ENCODE assay signal across 9 cellular contexts in genomic region chr6:46220351-46221220, GRCh38. TPM values are rescaled to one million over a fixed set of nuclear protein-coding genes. Genes with fewer than 3 reads are reported as not detected.
DNase-seq lines count a peak whose midpoint lies in the region; ATAC-seq and TF ChIP-seq lines count a peak whose summit lies in the region.
"Had no signal": no experiment of that assay in that cellular context is flagged by ENCODE, and none has a peak within 500 bp of the region (broad histone marks: within the 10 kb centered on the region; RNA-seq: fewer than 3 reads in every experiment).

No MANE protein-coding gene starts in this region.

- no peak for TF ChIP-seq RAD21 in SK-N-SH (IDR thresholded peaks at IDR 0.05; ENCODE audit: low read length)

- peak overlapping the region; percentile 93 for H3K27ac Mint-ChIP-seq in activated naive CD8-positive, alpha-beta T cell treated with anti-CD3 and anti-CD28 coated beads, Interleukin-2, amount 50 U/mL, for 24 hours

- TF ChIP-seq EP300 in SK-N-SH (IDR thresholded peaks at IDR 0.05; ENCODE audit: borderline replicate concordance in 1 of 2, low read depth in 1 of 2, low read length in 1 of 2), result no peak

- H3K4me1 ChIP-seq in SK-N-SH (ENCODE audit: control insufficient read depth in 1 of 2, insufficient read depth in 2 of 2, low read depth in 1 of 2, low read length in 1 of 2), result no peaks in the 10 kb centered on the region

- no peaks in the 10 kb centered on the region for H3K36me3 Mint-ChIP-seq in activated naive CD8-positive, alpha-beta T cell treated with anti-CD3 and anti-CD28 coated beads, Interleukin-2, amount 50 U/mL, for 24 hours (ENCODE audit: low read depth)

- H3K9ac ChIP-seq in SK-N-SH, result no peak overlapping the region

- TF ChIP-seq CTCF in SK-N-SH (IDR thresholded peaks at IDR 0.05), result no peak

- POLR2A ChIA-PET in SK-N-SH (lab: Yijun Ruan, JAX), result no interaction called here

- H3K27me3 Mint-ChIP-seq in activated naive CD8-positive, alpha-beta T cell treated with anti-CD3 and anti-CD28 coated beads, Interleukin-2, amount 50 U/mL, for 24 hours, result peaks cover 9% of the 10 kb centered on the region

- DNase-seq in activated naive CD8-positive, alpha-beta T cell treated with anti-CD3 and anti-CD28 coated beads, Interleukin-2, amount 50 U/mL, for 24 hours, result peak; percentile 40
- DNase-seq in SK-N-SH (no peak), T1000 (lab: John Stamatoyannopoulos, UW) (no peak), activated gamma-delta T cell treated with Interleukin-2 at 50 U/mL for 16 hours (no peak), cerebellar nuclear complex (lab: John Stamatoyannopoulos, UW) (no peak)
- DNase-seq: NK-92 treated with Interleukin-12 subunit alpha and Interleukin-12 subunit beta, amount 100 ng/mL, for 24 hours had no signal

- H3K79me2 ChIP-seq in SK-N-SH (ENCODE audit: insufficient read depth), result no peaks in the 10 kb centered on the region

- no peak overlapping the region for H3K27ac ChIP-seq in SK-N-SH (ENCODE audit: low read depth in 2 of 2, low read length in 1 of 2)

- H3K27me3 ChIP-seq in SK-N-SH (ENCODE audit: insufficient read depth), result peaks cover 11% of the 10 kb centered on the region; the same call in 1 of the 2 replicates

- H3K4me1 Mint-ChIP-seq in activated naive CD8-positive, alpha-beta T cell treated with anti-CD3 and anti-CD28 coated beads, Interleukin-2, amount 50 U/mL, for 24 hours, result peaks cover 50% of the 10 kb centered on the region

- no peaks in the 10 kb centered on the region for H3K9me3 ChIP-seq in SK-N-SH

- WGBS in SK-N-SH (ENCODE audit: low lambda C conversion rate), result 0% methylated on average over 6 of the region's 6 CpGs

- H3K9me3 Mint-ChIP-seq in activated naive CD8-positive, alpha-beta T cell treated with anti-CD3 and anti-CD28 coated beads, Interleukin-2, amount 50 U/mL, for 24 hours, result no peaks in the 10 kb centered on the region

- H3K4me3 Mint-ChIP-seq in activated naive CD8-positive, alpha-beta T cell treated with anti-CD3 and anti-CD28 coated beads, Interleukin-2, amount 50 U/mL, for 24 hours, result peak overlapping the region; percentile 25

- H4K20me1 ChIP-seq in SK-N-SH (ENCODE audit: insufficient read depth), result no peaks in the 10 kb centered on the region

- ATAC-seq in GM18508 (IDR thresholded peaks at IDR 0.05; ENCODE audit: insufficient read depth, unreplicated experiment), result peak; percentile 48
- peak; percentile 61 for ATAC-seq in GM21360 (IDR thresholded peaks at IDR 0.05; ENCODE audit: unreplicated experiment)
- ATAC-seq in HG03342 (IDR thresholded peaks at IDR 0.05; ENCODE audit: unreplicated experiment), result peak; percentile 67
- ATAC-seq in activated naive CD8-positive, alpha-beta T cell treated with anti-CD3 and anti-CD28 coated beads, Interleukin-2, amount 50 U/mL, for 24 hours, result peak; percentile 56

- no peak overlapping the region; a peak in 1 of 4 replicates for H3K4me3 ChIP-seq in SK-N-SH (ENCODE audit: low read depth in 2 of 2, low read length in 1 of 2)

- no peak overlapping the region for H3K4me2 ChIP-seq in SK-N-SH

- H3K9me2 ChIP-seq in SK-N-SH, result no peaks in the 10 kb centered on the region

- no peaks in the 10 kb centered on the region for H3F3A ChIP-seq in SK-N-SH (replicated peaks; ENCODE audit: insufficient read depth)

- no peaks in the 10 kb centered on the region for H3K36me3 ChIP-seq in SK-N-SH (replicated peaks in 1 of 2; ENCODE audit: control insufficient read depth in 1 of 2, insufficient read depth in 2 of 2, low read length in 1 of 2)

- H2AFZ ChIP-seq in SK-N-SH (ENCODE audit: low read depth), result no peak overlapping the region

- CTCF ChIA-PET in SK-N-SH (lab: Yijun Ruan, JAX), result interaction anchor here (0.9 to 3.4 kb wide), 6 partner anchors 130 to 1745 kb away, joined by 3 to 17 read pairs (median 3); no protein-coding TSS in a partner anchor

TF ChIP-seq in SK-N-SH, 30 proteins besides CTCF, POLR2A, EP300 and RAD21:
- TF ChIP-seq ELF1 (IDR thresholded peaks at IDR 0.05), result no peak
- TF ChIP-seq SIN3A (IDR thresholded peaks at IDR 0.05; ENCODE audit: borderline replicate concordance, low read depth, low read length), result no peak
- no peak for TF ChIP-seq FOSL2 (IDR thresholded peaks at IDR 0.05; ENCODE audit: borderline replicate concordance, low read depth)
- TF ChIP-seq FOXM1 (IDR thresholded peaks at IDR 0.05; ENCODE audit: low read depth), result no peak
- TF ChIP-seq, protein P1, sequence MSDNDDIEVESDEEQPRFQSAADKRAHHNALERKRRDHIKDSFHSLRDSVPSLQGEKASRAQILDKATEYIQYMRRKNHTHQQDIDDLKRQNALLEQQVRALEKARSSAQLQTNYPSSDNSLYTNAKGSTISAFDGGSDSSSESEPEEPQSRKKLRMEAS (IDR thresholded peaks at IDR 0.05; ENCODE audit: low read depth), result no peak
- no peak for TF ChIP-seq GABPA (IDR thresholded peaks at IDR 0.05; ENCODE audit: low read depth)
- TF ChIP-seq CHD2 (IDR thresholded peaks at IDR 0.05; ENCODE audit: low read length, partially characterized antibody), result no peak
- no peak for TF ChIP-seq USF2 (IDR thresholded peaks at IDR 0.05; ENCODE audit: borderline replicate concordance, low read depth, low read length)
- TF ChIP-seq USF1 (IDR thresholded peaks at IDR 0.05; ENCODE audit: borderline replicate concordance, low read depth), result no peak
- TF ChIP-seq NRF1 (IDR thresholded peaks at IDR 0.05; ENCODE audit: low read depth, low read length), result no peak
- TF ChIP-seq YY1 (IDR thresholded peaks at IDR 0.05; ENCODE audit: low read depth), result no peak
- TF ChIP-seq RFX5 (IDR thresholded peaks at IDR 0.05; ENCODE audit: low read length), result no peak
- TF ChIP-seq JUND (IDR thresholded peaks at IDR 0.05), result no peak
- TF ChIP-seq IRF3 (IDR thresholded peaks at IDR 0.05; ENCODE audit: low read depth, low read length), result no peak
- no peak for TF ChIP-seq POLR2AphosphoS5 (IDR thresholded peaks at IDR 0.05; ENCODE audit: low read depth, low read length)
- TF ChIP-seq GATA2 (CRISPR knock-in tag; IDR thresholded peaks at IDR 0.05), result no peak
- no peak for TF ChIP-seq TEAD4 (IDR thresholded peaks at IDR 0.05; ENCODE audit: borderline replicate concordance, insufficient read depth)
- TF ChIP-seq, protein P2, sequence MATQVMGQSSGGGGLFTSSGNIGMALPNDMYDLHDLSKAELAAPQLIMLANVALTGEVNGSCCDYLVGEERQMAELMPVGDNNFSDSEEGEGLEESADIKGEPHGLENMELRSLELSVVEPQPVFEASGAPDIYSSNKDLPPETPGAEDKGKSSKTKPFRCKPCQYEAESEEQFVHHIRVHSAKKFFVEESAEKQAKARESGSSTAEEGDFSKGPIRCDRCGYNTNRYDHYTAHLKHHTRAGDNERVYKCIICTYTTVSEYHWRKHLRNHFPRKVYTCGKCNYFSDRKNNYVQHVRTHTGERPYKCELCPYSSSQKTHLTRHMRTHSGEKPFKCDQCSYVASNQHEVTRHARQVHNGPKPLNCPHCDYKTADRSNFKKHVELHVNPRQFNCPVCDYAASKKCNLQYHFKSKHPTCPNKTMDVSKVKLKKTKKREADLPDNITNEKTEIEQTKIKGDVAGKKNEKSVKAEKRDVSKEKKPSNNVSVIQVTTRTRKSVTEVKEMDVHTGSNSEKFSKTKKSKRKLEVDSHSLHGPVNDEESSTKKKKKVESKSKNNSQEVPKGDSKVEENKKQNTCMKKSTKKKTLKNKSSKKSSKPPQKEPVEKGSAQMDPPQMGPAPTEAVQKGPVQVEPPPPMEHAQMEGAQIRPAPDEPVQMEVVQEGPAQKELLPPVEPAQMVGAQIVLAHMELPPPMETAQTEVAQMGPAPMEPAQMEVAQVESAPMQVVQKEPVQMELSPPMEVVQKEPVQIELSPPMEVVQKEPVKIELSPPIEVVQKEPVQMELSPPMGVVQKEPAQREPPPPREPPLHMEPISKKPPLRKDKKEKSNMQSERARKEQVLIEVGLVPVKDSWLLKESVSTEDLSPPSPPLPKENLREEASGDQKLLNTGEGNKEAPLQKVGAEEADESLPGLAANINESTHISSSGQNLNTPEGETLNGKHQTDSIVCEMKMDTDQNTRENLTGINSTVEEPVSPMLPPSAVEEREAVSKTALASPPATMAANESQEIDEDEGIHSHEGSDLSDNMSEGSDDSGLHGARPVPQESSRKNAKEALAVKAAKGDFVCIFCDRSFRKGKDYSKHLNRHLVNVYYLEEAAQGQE (IDR thresholded peaks at IDR 0.05; ENCODE audit: low read depth, low read length), result no peak

RNA-seq across cellular contexts. Expression of gene ENPP5, which starts 49.8 kb away (rescaled TPM):
- not detected in 2 replicates for polyA plus RNA-seq in SK-N-SH (2012; rRNA removed)
- polyA plus RNA-seq in SK-N-SH (2012; cell fraction: cytosol; rRNA removed), result not detected in 2 replicates
- polyA plus RNA-seq in SK-N-SH (2012; cell fraction: nucleus; rRNA removed), result not detected in 2 replicates
